ENCODE assay signal across 11 cellular contexts in genomic region chr17:2170023-2170422, GRCh38.
A peak's percentile ranks its signal among the peaks of the same experiment; 100 is the strongest.
DNase-seq lines count a peak whose midpoint lies in the region; ATAC-seq, FAIRE-seq and TF ChIP-seq lines count a peak whose summit lies in the region.
"Had no signal": no experiment of that assay in that cellular context is flagged by ENCODE, and none has a peak within 500 bp of the region (broad histone marks: within the 10 kb centered on the region; RNA-seq: fewer than 3 reads in every experiment).

No MANE protein-coding gene starts in this region.

- POLR2A ChIA-PET in HEK293 (lab: Yijun Ruan, JAX): no interaction called here

- no peak for TF ChIP-seq POLR2A in gastrocnemius medialis (IDR thresholded peaks at IDR 0.05)

- intact Hi-C loops in mucosa of descending colon (cut with DNase I, micrococcal nuclease): no loop called here
- intact Hi-C loops in gastrocnemius medialis (cut with DNase I; ENCODE audit: low total_unique reads): loop anchor here (5.0 to 10.0 kb wide), 2 partner anchors 48 to 85 kb away; no protein-coding TSS in a partner anchor

- H3K27ac ChIP-seq in HEK293 (ENCODE audit: extremely low read depth, low read depth, low read length): no peak overlapping the region
- H3K27ac ChIP-seq in gastrocnemius medialis: peak overlapping the region in 1 of 4 donors; percentile 81
- H3K27ac ChIP-seq in coronary artery: no peak overlapping the region

- H3K4me3 ChIP-seq in GM06990 (replicated peaks; ENCODE audit: low read depth, low read length): no peak overlapping the region
- H3K4me3 ChIP-seq in HEK293 (ENCODE audit: low read depth, low read length): no peak overlapping the region
- no peak overlapping the region for H3K4me3 ChIP-seq in mucosa of descending colon
- no peak overlapping the region for H3K4me3 ChIP-seq in gastrocnemius medialis
- H3K4me3 ChIP-seq in coronary artery: no peak overlapping the region
- H3K4me3 ChIP-seq: smooth muscle cell had no signal

- FAIRE-seq in D721Med (lab: Jason Lieb, UNC): no peak

- H3K9me3 ChIP-seq in HEK293 (ENCODE audit: control insufficient read depth, insufficient read depth, low read depth, low read length): no peaks in the 10 kb centered on the region
- no peaks in the 10 kb centered on the region for H3K9me3 ChIP-seq in mucosa of descending colon
- no peaks in the 10 kb centered on the region for H3K9me3 ChIP-seq in gastrocnemius medialis

- in situ Hi-C loops in gastrocnemius medialis (cut with MboI; ENCODE audit: low sequenced_read_pairs in 4 of 4): no loop called here

- peaks cover 27% of the 10 kb centered on the region for H3K4me1 ChIP-seq in HEK293 (ENCODE audit: control insufficient read depth, insufficient read depth, low read length)
- H3K4me1 ChIP-seq in mucosa of descending colon (ENCODE audit: low read depth): no peaks in the 10 kb centered on the region
- peaks cover 33 to 35% of the 10 kb centered on the region in 2 donors for H3K4me1 ChIP-seq in gastrocnemius medialis

- H3K36me3 ChIP-seq in GM06990 (ENCODE audit: control insufficient read depth, insufficient read depth, low read length) (peaks cover 8% of the 10 kb centered on the region), HEK293 (ENCODE audit: control insufficient read depth in 2 of 2, insufficient read depth in 1 of 2, low read length in 2 of 2) (peaks cover 16 to 27% of the 10 kb centered on the region in 2 experiments; a peak in 2 of 3 replicates), mucosa of descending colon (ENCODE audit: low read depth) (no peaks in the 10 kb centered on the region), gastrocnemius medialis (no peaks in the 10 kb centered on the region)

- CTCF ChIA-PET in HEK293 (lab: Yijun Ruan, JAX): interaction anchor here (0.7 to 3.3 kb wide), 5 partner anchors 50 to 288 kb away, joined by 3 to 15 read pairs (median 4); partner anchors contain the start of gene HIC1

- H3K27me3 ChIP-seq in GM06990 (replicated peaks; ENCODE audit: control insufficient read depth, insufficient read depth, low read length): no peaks in the 10 kb centered on the region
- no peaks in the 10 kb centered on the region for H3K27me3 ChIP-seq in gastrocnemius medialis

- TF ChIP-seq CTCF in GM06990 (IDR thresholded peaks at IDR 0.05; ENCODE audit: insufficient read depth, low read length, poor library complexity, severe bottlenecking): peak; percentile 76
- TF ChIP-seq CTCF in HEK293 (tag by site-specific recombination; IDR thresholded peaks at IDR 0.05): peak; percentile 47; the same call in 1 of the 2 replicates
- no peak for TF ChIP-seq CTCF in mucosa of descending colon (IDR thresholded peaks at IDR 0.05)
- no peak for TF ChIP-seq CTCF in D721Med (IDR thresholded peaks at IDR 0.05; ENCODE audit: insufficient read depth, missing control alignments)
- no peak for TF ChIP-seq CTCF in gastrocnemius medialis (IDR thresholded peaks at IDR 0.05 in 4 of 5, conservative IDR thresholded peaks at IDR 0.05 in 1 of 5)
- no peak for TF ChIP-seq CTCF in coronary artery (IDR thresholded peaks at IDR 0.05)

- peak; percentile 66 for ATAC-seq in mucosa of descending colon
- ATAC-seq in gastrocnemius medialis: no peak

- DNase-seq in GM06990 (ENCODE audit: extremely low read depth, insufficient read length) (no peak), mucosa of descending colon (peak in 2 of 3 donors; percentile 54 to 55), D721Med (ENCODE audit: insufficient read length, low spot score) (no peak), gastrocnemius medialis (no peak), Ammon's horn (ENCODE audit: low spot score) (no peak), coronary artery (ENCODE audit: low spot score) (no peak)
- peak; percentile 36 for DNase-seq in activated T-cell treated with anti-CD3 and anti-CD28 coated beads, Interleukin-2, amount 50 U/mL, for 48 hours
- DNase-seq: anterior cingulate cortex, NCI-H1417 had no signal

TF ChIP-seq in HEK293, 187 proteins besides CTCF, POLR2A, EP300 and RAD21:
- TF ChIP-seq ZNF660 (tag by site-specific recombination; IDR thresholded peaks at IDR 0.05): no peak
- no peak for TF ChIP-seq ZNF23 (tag by site-specific recombination; IDR thresholded peaks at IDR 0.05; ENCODE audit: borderline replicate concordance)
- no peak for TF ChIP-seq ZNF398 (tag by site-specific recombination; IDR thresholded peaks at IDR 0.05)
- TF ChIP-seq SP2 (tag by site-specific recombination; IDR thresholded peaks at IDR 0.05): no peak
- no peak for TF ChIP-seq ZNF169 (tag by site-specific recombination; IDR thresholded peaks at IDR 0.05)
- no peak for TF ChIP-seq YY1 (tag by site-specific recombination; IDR thresholded peaks at IDR 0.05)
- TF ChIP-seq ZNF48 (tag by site-specific recombination; IDR thresholded peaks at IDR 0.05): no peak
- no peak for TF ChIP-seq HOXA7 (CRISPR knock-in tag; IDR thresholded peaks at IDR 0.05; ENCODE audit: borderline replicate concordance)
- no peak for TF ChIP-seq ZNF211 (tag by site-specific recombination; IDR thresholded peaks at IDR 0.05; ENCODE audit: low read depth)
- TF ChIP-seq MYNN (tag by site-specific recombination; IDR thresholded peaks at IDR 0.05; ENCODE audit: borderline replicate concordance): no peak
- TF ChIP-seq ZNF692 (tag by site-specific recombination; IDR thresholded peaks at IDR 0.05): no peak
- no peak for TF ChIP-seq ZNF76 (tag by site-specific recombination; IDR thresholded peaks at IDR 0.05; ENCODE audit: borderline replicate concordance, low read depth)
- no peak for TF ChIP-seq ZNF488 (tag by site-specific recombination; IDR thresholded peaks at IDR 0.05)
- no peak for TF ChIP-seq ZNF274 (IDR thresholded peaks at IDR 0.05; ENCODE audit: low read length)
- TF ChIP-seq ZNF274 (tag by site-specific recombination; IDR thresholded peaks at IDR 0.05; ENCODE audit: borderline replicate concordance): no peak
- no peak for TF ChIP-seq ZNF10 (tag by site-specific recombination; IDR thresholded peaks at IDR 0.05)
- TF ChIP-seq ZNF555 (tag by site-specific recombination; conservative IDR thresholded peaks at IDR 0.05): no peak
- TF ChIP-seq ZNF157 (tag by site-specific recombination; IDR thresholded peaks at IDR 0.05): no peak

Comparison
In these comparisons a context has a peak if more than half of its experiments do, and no peak if none do; other contexts are left out.
1. DNase-seq: peak in activated T-cell treated with anti-CD3 and anti-CD28 coated beads, Interleukin-2, amount 50 U/mL, for 48 hours (2 of 2) and mucosa of descending colon (2 of 3); none in GM06990 (single experiment), D721Med (single experiment), gastrocnemius medialis (0 of 2), Ammon's horn (single experiment) and coronary artery (single experiment).
2. CTCF ChIP-seq: peak in GM06990 (single experiment) and HEK293 (single experiment); none in mucosa of descending colon (single experiment), D721Med (single experiment), gastrocnemius medialis (0 of 5) and coronary artery (single experiment).